Comparison of ENCODE assay signal across 15 cellular contexts in the genomic region with DNA sequence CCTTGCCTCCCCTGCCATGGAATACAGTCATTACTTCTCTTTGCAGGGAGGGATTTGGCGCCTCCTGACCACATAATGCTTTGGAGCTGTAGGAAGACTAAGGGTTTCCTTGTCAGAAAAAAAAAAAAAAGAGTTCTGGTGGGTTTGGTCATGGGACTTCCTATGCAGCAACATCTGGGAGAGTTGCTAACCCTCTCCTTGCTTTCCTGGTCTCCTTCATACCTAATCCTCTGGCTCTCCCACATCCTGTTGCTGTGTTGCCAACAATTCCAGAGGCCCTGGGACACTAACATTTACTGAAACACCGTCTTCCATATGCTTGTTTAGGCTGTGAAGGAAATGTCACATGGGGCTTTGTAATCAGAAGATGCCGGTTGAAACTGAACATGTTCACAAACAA.
"Had no signal": no experiment of that assay in that cellular context is flagged by ENCODE, and none has a peak within 500 bp of the region (broad histone marks: within the 10 kb centered on the region; RNA-seq: fewer than 3 reads in every experiment).

No MANE protein-coding gene starts in this region.

- H3K4me3 ChIP-seq: cardiac muscle cell, esophagus muscularis mucosa, tibial artery had no signal

- H3K4me3 Mint-ChIP-seq: activated CD8-positive, alpha-beta T cell treated with anti-CD3 and anti-CD28 coated beads for 36 hours; activated naive CD8-positive, alpha-beta T cell treated with anti-CD3 and anti-CD28 coated beads, Interleukin-2, amount 10 ng/mL, durations not matched to agents 7 days and 5 days; naive B cell; stimulated activated effector memory CD8-positive, alpha-beta T cell treated with anti-CD3 and anti-CD28 coated beads, Interleukin-12 subunit alpha, Interleukin-12 subunit beta, amount 100 ng/mL, for 72 hours had no signal

- H3K9ac ChIP-seq: parathyroid adenoma had no signal

- H3K36me3 Mint-ChIP-seq: activated naive CD8-positive, alpha-beta T cell treated with anti-CD3 and anti-CD28 coated beads, Interleukin-2, amount 10 ng/mL, durations not matched to agents 7 days and 5 days; stimulated activated effector memory CD8-positive, alpha-beta T cell treated with anti-CD3 and anti-CD28 coated beads, Interleukin-12 subunit alpha, Interleukin-12 subunit beta, amount 100 ng/mL, for 72 hours had no signal

- H3K27me3 ChIP-seq: cardiac muscle cell, esophagus muscularis mucosa, tibial artery had no signal

- H3K4me1 ChIP-seq: esophagus muscularis mucosa, parathyroid adenoma, tibial artery had no signal

- DNase-seq: activated CD4-positive, alpha-beta T cell treated with anti-CD3 and anti-CD28 coated beads for 4 hours; activated CD8-positive, alpha-beta memory T cell treated with anti-CD3 and anti-CD28 coated beads, Interleukin-2, amount 50 U/mL, for 48 hours; activated CD8-positive, alpha-beta T cell treated with anti-CD3 and anti-CD28 coated beads for 36 hours; activated naive CD8-positive, alpha-beta T cell treated with anti-CD3 and anti-CD28 coated beads, Interleukin-2, amount 10 ng/mL, durations not matched to agents 7 days and 5 days; aorta; naive B cell; retina; small intestine; T-helper 1 cell; tibial artery had no signal

- ATAC-seq: activated CD8-positive, alpha-beta T cell treated with anti-CD3 and anti-CD28 coated beads for 36 hours; stimulated activated effector memory CD8-positive, alpha-beta T cell treated with anti-CD3 and anti-CD28 coated beads, Interleukin-12 subunit alpha, Interleukin-12 subunit beta, amount 100 ng/mL, for 72 hours had no signal

- H2AFZ ChIP-seq: parathyroid adenoma had no signal

- H3K27ac Mint-ChIP-seq: activated CD8-positive, alpha-beta T cell treated with anti-CD3 and anti-CD28 coated beads for 36 hours; activated naive CD8-positive, alpha-beta T cell treated with anti-CD3 and anti-CD28 coated beads, Interleukin-2, amount 10 ng/mL, durations not matched to agents 7 days and 5 days; naive B cell; stimulated activated effector memory CD8-positive, alpha-beta T cell treated with anti-CD3 and anti-CD28 coated beads, Interleukin-12 subunit alpha, Interleukin-12 subunit beta, amount 100 ng/mL, for 72 hours had no signal

- H3K36me3 ChIP-seq: cardiac muscle cell, esophagus muscularis mucosa, tibial artery had no signal

- H3K9me3 ChIP-seq: esophagus muscularis mucosa, tibial artery had no signal

- H3K79me2 ChIP-seq: parathyroid adenoma had no signal

- H3K9me3 Mint-ChIP-seq: activated CD8-positive, alpha-beta T cell treated with anti-CD3 and anti-CD28 coated beads for 36 hours; activated naive CD8-positive, alpha-beta T cell treated with anti-CD3 and anti-CD28 coated beads, Interleukin-2, amount 10 ng/mL, durations not matched to agents 7 days and 5 days; stimulated activated effector memory CD8-positive, alpha-beta T cell treated with anti-CD3 and anti-CD28 coated beads, Interleukin-12 subunit alpha, Interleukin-12 subunit beta, amount 100 ng/mL, for 72 hours had no signal

- H3K4me1 Mint-ChIP-seq: activated naive CD8-positive, alpha-beta T cell treated with anti-CD3 and anti-CD28 coated beads, Interleukin-2, amount 10 ng/mL, durations not matched to agents 7 days and 5 days; stimulated activated effector memory CD8-positive, alpha-beta T cell treated with anti-CD3 and anti-CD28 coated beads, Interleukin-12 subunit alpha, Interleukin-12 subunit beta, amount 100 ng/mL, for 72 hours had no signal

- H3K27ac ChIP-seq: cardiac muscle cell, esophagus muscularis mucosa, parathyroid adenoma, tibial artery, VCaP had no signal
